In genomic region chr2:65024149-65024829, GRCh38 we compare ENCODE assay signal across 11 cellular contexts. TPM values are rescaled to one million over a fixed set of nuclear protein-coding genes. Genes with fewer than 3 reads are reported as not detected.
A peak's percentile ranks its signal among the peaks of the same experiment; 100 is the strongest.
DNase-seq lines count a peak whose midpoint lies in the region; ATAC-seq, FAIRE-seq and TF ChIP-seq lines count a peak whose summit lies in the region.
"Had no signal": no experiment of that assay in that cellular context is flagged by ENCODE, and none has a peak within 500 bp of the region (broad histone marks: within the 10 kb centered on the region; RNA-seq: fewer than 3 reads in every experiment).

No MANE protein-coding gene starts in this region.

- H3K9me3 ChIP-seq in A549, result no peaks in the 10 kb centered on the region
- no peaks in the 10 kb centered on the region for H3K9me3 ChIP-seq in GM23248 (ENCODE audit: low read depth)
- H3K9me3 ChIP-seq in OCI-LY7 (ENCODE audit: low read length), result no peaks in the 10 kb centered on the region
- H3K9me3 ChIP-seq in suprapubic skin, result no peaks in the 10 kb centered on the region
- H3K9me3 ChIP-seq: pancreas had no signal

- intact Hi-C loops in OCI-LY7 (cut with micrococcal nuclease; ENCODE audit: unreplicated experiment), result no loop called here

- no peaks in the 10 kb centered on the region for H4K20me1 ChIP-seq in GM23248 (ENCODE audit: insufficient read depth)
- H4K20me1 ChIP-seq in OCI-LY7 (ENCODE audit: insufficient read depth, low read length), result no peaks in the 10 kb centered on the region

- DNase-seq in A549 (ENCODE audit: low read depth in 1 of 2, low spot score in 1 of 2), result peak in 1 of 2 experiments; percentile 29
- DNase-seq in GM23248, result peak; percentile 94
- peak; percentile 70 for DNase-seq in SK-MEL-5 (ENCODE audit: low read depth, low spot score)
- DNase-seq in fibroblast of the aortic adventitia (ENCODE audit: low read depth), result peak; percentile 89
- DNase-seq in OCI-LY7 (ENCODE audit: low spot score), result no peak
- DNase-seq in suprapubic skin (ENCODE audit: low spot score in 2 of 2), result no peak
- DNase-seq in cerebellar nuclear complex (lab: John Stamatoyannopoulos, UW), result no peak
- no peak for DNase-seq in stimulated activated naive CD4-positive, alpha-beta T cell treated with Interleukin-2 at 50 U/mL for 16 hours (lab: John Stamatoyannopoulos, UW)
- DNase-seq: activated gamma-delta T cell treated with Interleukin-2 at 50 U/mL for 16 hours; CD4-positive, alpha-beta T cell; pancreas had no signal

- ATAC-seq in A549, result peak; percentile 48 to 56; a peak in 5 of 6 replicates

- H3K4me2 ChIP-seq in A549, result peak overlapping the region; percentile 20
- H3K4me2 ChIP-seq in GM23248 (ENCODE audit: unreplicated experiment), result peak overlapping the region; percentile 29
- H3K4me2 ChIP-seq in OCI-LY7 (ENCODE audit: low read length), result no peak overlapping the region

- POLR2A ChIA-PET in A549 (lab: Yijun Ruan, JAX) (no interaction called here), OCI-LY7 (lab: Charles Lee) (interaction anchor here (0.9 to 1.3 kb wide), 2 partner anchors 27 to 109 kb away, joined by 3 to 4 read pairs; no protein-coding TSS in a partner anchor)

- TF ChIP-seq POLR2A in A549 (IDR thresholded peaks at IDR 0.05; ENCODE audit: low read length), result no peak
- no peak for TF ChIP-seq POLR2A in suprapubic skin (IDR thresholded peaks at IDR 0.05)

- CTCF ChIA-PET in A549 (lab: Yijun Ruan, JAX), result interaction anchor here (1.0 to 5.8 kb wide), 4 partner anchors 8 to 106 kb away, joined by 3 to 39 read pairs (median 4); no protein-coding TSS in a partner anchor
- CTCF ChIA-PET in OCI-LY7 (lab: Charles Lee; ENCODE audit: unreplicated experiment), result interaction anchor here (0.9 kb wide), 1 partner anchor 93 kb away, joined by 3 read pairs; no protein-coding TSS in a partner anchor

- peaks cover 20% of the 10 kb centered on the region for H3K4me1 ChIP-seq in A549
- peaks cover 14% of the 10 kb centered on the region for H3K4me1 ChIP-seq in GM23248 (ENCODE audit: insufficient read depth)
- peaks cover 41% of the 10 kb centered on the region for H3K4me1 ChIP-seq in OCI-LY7 (ENCODE audit: insufficient read depth, low read length, poor library complexity, severe bottlenecking)
- H3K4me1 ChIP-seq in suprapubic skin, result peaks cover 8% of the 10 kb centered on the region
- H3K4me1 ChIP-seq: pancreas had no signal

- H3K27ac ChIP-seq in A549 (peak overlapping the region; percentile 39 to 76; a peak in 5 of 6 replicates), GM23248 (peak overlapping the region; percentile 90), OCI-LY7 (ENCODE audit: low read depth, low read length, poor library complexity, severe bottlenecking) (no peak overlapping the region), suprapubic skin (no peak overlapping the region)
- H3K27ac ChIP-seq: pancreas had no signal

- no TSS peak for BruUV-seq in OCI-LY7 (replicated peaks; lab: Mats Ljungman, UMichigan)

- no peak for TF ChIP-seq EP300 in A549 (IDR thresholded peaks at IDR 0.05)
- TF ChIP-seq EP300 in suprapubic skin (IDR thresholded peaks at IDR 0.05), result no peak

- H3F3A ChIP-seq in GM23248 (ENCODE audit: insufficient read depth), result peaks cover 22% of the 10 kb centered on the region

- H3K9me2 ChIP-seq in GM23248 (ENCODE audit: insufficient read depth) (no peaks in the 10 kb centered on the region), OCI-LY7 (ENCODE audit: insufficient read depth, low read length) (no peaks in the 10 kb centered on the region)

- TF ChIP-seq RAD21 in A549 (conservative IDR thresholded peaks at IDR 0.05 in 1 of 2, IDR thresholded peaks at IDR 0.05 in 1 of 2), result no peak

- WGBS in A549 (ENCODE audit: missing lambda C conversion rate), result 61% methylated on average over 7 of the region's 7 CpGs
- WGBS in GM23248 (ENCODE audit: low coverage in 1 of 2, low lambda C conversion rate in 2 of 2, missing lambda C conversion rate in 2 of 2), 2 experiments, result 28 to 41% methylated on average over 7 of the region's 7 CpGs
- 68% methylated on average over 7 of the region's 7 CpGs for WGBS in suprapubic skin

- FAIRE-seq in A549 (lab: Jason Lieb, UNC), result no peak
- FAIRE-seq: pancreas had no signal

- H3K79me2 ChIP-seq in GM23248 (ENCODE audit: insufficient read depth), result no peaks in the 10 kb centered on the region
- no peaks in the 10 kb centered on the region for H3K79me2 ChIP-seq in OCI-LY7 (ENCODE audit: insufficient read depth, low read depth, low read length)

- H3K4me3 ChIP-seq in A549 (no peak overlapping the region), GM23248 (no peak overlapping the region), fibroblast of the aortic adventitia (ENCODE audit: low read depth, low read length) (no peak overlapping the region), OCI-LY7 (ENCODE audit: low read depth, low read length, poor library complexity, severe bottlenecking) (no peak overlapping the region), suprapubic skin (no peak overlapping the region)
- H3K4me3 ChIP-seq: pancreas had no signal

- in situ Hi-C loops in GM23248 (cut with MboI) (no loop called here), SK-MEL-5 (cut with HindIII; ENCODE audit: low pct_unique_long_range_greater_than_20kb, low sequenced_read_pairs) (no loop called here)

- peak overlapping the region; percentile 72 for H2AFZ ChIP-seq in GM23248
- no peak overlapping the region for H2AFZ ChIP-seq in OCI-LY7 (ENCODE audit: low read length)

- H3K36me3 ChIP-seq in GM23248 (ENCODE audit: low read depth), result peaks cover 12% of the 10 kb centered on the region; the same call in 1 of the 2 replicates
- H3K36me3 ChIP-seq in OCI-LY7 (ENCODE audit: insufficient read depth, low read length), result peaks cover 43% of the 10 kb centered on the region
- H3K36me3 ChIP-seq in suprapubic skin, result peaks cover 15% of the 10 kb centered on the region

- peak overlapping the region; percentile 53 for H3K9ac ChIP-seq in GM23248

- H3K27me3 ChIP-seq in GM23248 (replicated peaks; ENCODE audit: insufficient read depth), result no peaks in the 10 kb centered on the region
- no peaks in the 10 kb centered on the region for H3K27me3 ChIP-seq in suprapubic skin
- H3K27me3 ChIP-seq: pancreas had no signal

- TF ChIP-seq CTCF in A549 (IDR thresholded peaks at IDR 0.05) (no peak), fibroblast of the aortic adventitia (IDR thresholded peaks at IDR 0.05; ENCODE audit: insufficient read depth, low read length) (no peak), OCI-LY7 (conservative IDR thresholded peaks at IDR 0.05; ENCODE audit: low read length) (no peak), suprapubic skin (IDR thresholded peaks at IDR 0.05) (no peak)

TF ChIP-seq in A549, 52 proteins besides CTCF, POLR2A, EP300 and RAD21 (continues in another document):
- TF ChIP-seq FOSL2 (IDR thresholded peaks at IDR 0.05), result no peak
- TF ChIP-seq FOSL2 (CRISPR knock-in tag; IDR thresholded peaks at IDR 0.05), result no peak
- no peak for TF ChIP-seq PBX3 (IDR thresholded peaks at IDR 0.05)
- TF ChIP-seq FOXS1 (CRISPR knock-in tag; IDR thresholded peaks at IDR 0.05), result no peak
- no peak for TF ChIP-seq ATOH8 (CRISPR knock-in tag; IDR thresholded peaks at IDR 0.05; ENCODE audit: low read depth)
- no peak for TF ChIP-seq MAFK (IDR thresholded peaks at IDR 0.05; ENCODE audit: partially characterized antibody)

RNA-seq across cellular contexts. Expression of gene CEP68, which starts 31.9 kb away (rescaled TPM):
- 9.2 and 9.3 TPM in 2 replicates for polyA plus RNA-seq in A549 (2011; rRNA removed)
- 5.7 and 9.1 TPM in 2 replicates for polyA plus RNA-seq in A549 (2012; cell fraction: cytosol; rRNA removed)
- 10.7 TPM in 2 replicates for polyA plus RNA-seq in A549 (2012; cell fraction: nucleus; rRNA removed)
- 6.3 to 6.9 TPM (median 6.8 TPM) in 3 replicates for polyA plus RNA-seq in A549 (2017; fragmentation: RNase III; extraction: RNeasy Plus Mini Kit Qiagen cat#74134 plus additional on column Dnase treatment)
- polyA minus RNA-seq in A549 (2011; rRNA and poly(A)+ RNA removed), result 12.6 and 14.2 TPM in 2 replicates
- total RNA-seq in GM23248 (2014; rRNA removed; shearing (Covaris generic)), result 5.1 and 7.3 TPM in 2 replicates
- 7.9 and 10.7 TPM in 2 replicates for polyA plus RNA-seq in GM23248 (2016; fragmentation: Nextera tagmentation; extraction: Ambion mirVana)
- total RNA-seq in SK-MEL-5 (2014; rRNA removed; shearing (Covaris generic)), result 12.3 and 14.6 TPM in 2 replicates
- 14.8 and 16.1 TPM in 2 replicates for polyA plus RNA-seq in SK-MEL-5 (2015; cell fraction: cytosol; rRNA removed)
- 17.7 and 24.2 TPM in 2 replicates for polyA plus RNA-seq in SK-MEL-5 (2015; cell fraction: nucleus; rRNA removed)
- total RNA-seq in fibroblast of the aortic adventitia (ENCODE audit: low replicate concordance), result 12.0 and 12.3 TPM in 2 replicates
- 7.3 and 8.7 TPM in 2 replicates for total RNA-seq in OCI-LY7 (2014; rRNA removed; shearing (Covaris generic))
- total RNA-seq in OCI-LY7 (2022), result 17.1 and 21.7 TPM in 2 replicates
- total RNA-seq in suprapubic skin, result 10 to 100 TPM; 17.5 to 53.4 (median 27.6) TPM

RNA-seq across cellular contexts. Expression of gene SLC1A4, which starts 35.1 kb away (rescaled TPM):
- polyA plus RNA-seq in A549 (2011; rRNA removed) (22.9 and 26.4 TPM in 2 replicates), A549 (2017; fragmentation: RNase III; extraction: RNeasy Plus Mini Kit Qiagen cat#74134 plus additional on column Dnase treatment) (9.1 to 10.4 TPM (median 9.5 TPM) in 3 replicates), GM23248 (2016; fragmentation: Nextera tagmentation; extraction: Ambion mirVana) (25.6 and 27.4 TPM in 2 replicates)
- polyA plus RNA-seq in A549 (2012; cell fraction: cytosol; rRNA removed), result 7.2 and 7.3 TPM in 2 replicates
- 16.4 and 20.7 TPM in 2 replicates for polyA plus RNA-seq in A549 (2012; cell fraction: nucleus; rRNA removed)
- polyA minus RNA-seq in A549 (2011; rRNA and poly(A)+ RNA removed), result 37.4 and 42.1 TPM in 2 replicates
- total RNA-seq in GM23248 (2014; rRNA removed; shearing (Covaris generic)), result 51.9 and 62.3 TPM in 2 replicates
- 704 and 722 TPM in 2 replicates for total RNA-seq in SK-MEL-5 (2014; rRNA removed; shearing (Covaris generic))
- 500 and 630 TPM in 2 replicates for polyA plus RNA-seq in SK-MEL-5 (2015; cell fraction: cytosol; rRNA removed)
- polyA plus RNA-seq in SK-MEL-5 (2015; cell fraction: nucleus; rRNA removed), result 290 and 296 TPM in 2 replicates
- total RNA-seq in fibroblast of the aortic adventitia (ENCODE audit: low replicate concordance) (9.5 and 24.1 TPM in 2 replicates), OCI-LY7 (2022) (27.7 and 31.1 TPM in 2 replicates), suprapubic skin (10 to 100 TPM; 12.9 to 39.5 (median 29.0) TPM)
- total RNA-seq in OCI-LY7 (2014; rRNA removed; shearing (Covaris generic)), result 17.2 and 20.6 TPM in 2 replicates

Comparison
In these comparisons a context has a peak if more than half of its experiments do, and no peak if none do; other contexts are left out.
1. DNase-seq: peak in GM23248 (single experiment), SK-MEL-5 (single experiment) and fibroblast of the aortic adventitia (single experiment); none in OCI-LY7 (single experiment), suprapubic skin (0 of 2), cerebellar nuclear complex (0 of 2) and stimulated activated naive CD4-positive, alpha-beta T cell treated with Interleukin-2 at 50 U/mL for 16 hours (single experiment).
2. H3K27ac ChIP-seq: peak in A549 (2 of 2) and GM23248 (single experiment); none in OCI-LY7 (single experiment) and suprapubic skin (single experiment).
3. RNA of gene SLC1A4, which starts 35.1 kb away (total RNA-seq): 704 to 722 TPM in SK-MEL-5; 51.9 to 62.3 TPM in GM23248, 12.9 to 39.5 TPM in suprapubic skin, 17.2 to 31.1 TPM in OCI-LY7 and 9.5 to 24.1 TPM in fibroblast of the aortic adventitia; every median in the first group is over 10 times any median in the second.